In genomic region chr22:45553333-45554039, GRCh38 we compare ENCODE assay signal across 9 cellular contexts. TPM values are rescaled to one million over a fixed set of nuclear protein-coding genes. Genes with fewer than 3 reads are reported as not detected.
A peak's percentile ranks its signal among the peaks of the same experiment; 100 is the strongest.
DNase-seq lines count a peak whose midpoint lies in the region; ATAC-seq and TF ChIP-seq lines count a peak whose summit lies in the region.
"Had no signal": no experiment of that assay in that cellular context is flagged by ENCODE, and none has a peak within 500 bp of the region (broad histone marks: within the 10 kb centered on the region; RNA-seq: fewer than 3 reads in every experiment).

No MANE protein-coding gene starts in this region.

- H3K4me3 ChIP-seq in CD8-positive, alpha-beta memory T cell (ENCODE audit: low read length), result no peak overlapping the region
- H3K4me3 ChIP-seq in HUES48 (ENCODE audit: low read depth, low read length), result no peak overlapping the region
- peak overlapping the region; percentile 70 for H3K4me3 ChIP-seq in OCI-LY3 (ENCODE audit: low read length)
- no peak overlapping the region for H3K4me3 ChIP-seq in neuronal stem cell (ENCODE audit: low read length in 2 of 2)
- no peak overlapping the region for H3K4me3 ChIP-seq in thyroid gland (replicated peaks in 1 of 3)

- POLR2A ChIA-PET in CD8-positive, alpha-beta memory T cell (lab: Charles Lee), result no interaction called here

- no peak overlapping the region for H3K27ac ChIP-seq in CD8-positive, alpha-beta memory T cell (ENCODE audit: low read depth, low read length)
- H3K27ac ChIP-seq in HUES48 (ENCODE audit: low read depth, low read length), result peak overlapping the region; percentile 20
- H3K27ac ChIP-seq in OCI-LY3 (ENCODE audit: low read length), result no peak overlapping the region
- H3K27ac ChIP-seq in foreskin keratinocyte, result no peak overlapping the region
- no peak overlapping the region for H3K27ac ChIP-seq in neuronal stem cell (replicated peaks; ENCODE audit: low read length)
- peak overlapping the region; percentile 14 to 41 (median 33) for H3K27ac ChIP-seq in thyroid gland

- H3K36me3 Mint-ChIP-seq in CD8-positive, alpha-beta memory T cell, result no peaks in the 10 kb centered on the region

- H3K27me3 Mint-ChIP-seq in CD8-positive, alpha-beta memory T cell, result peaks cover 2 to 28% of the 10 kb centered on the region in 2 donors

- H4K20me1 ChIP-seq in OCI-LY3 (ENCODE audit: insufficient read depth, low read length), result no peaks in the 10 kb centered on the region

- no peaks in the 10 kb centered on the region for H3K79me2 ChIP-seq in OCI-LY3 (ENCODE audit: low read length)

- H3K79me1 ChIP-seq in neuronal stem cell (ENCODE audit: low read depth, low read length), result peaks cover 6% of the 10 kb centered on the region

- H4K91ac ChIP-seq in neuronal stem cell (ENCODE audit: low read depth, low read length, poor library complexity), result no peak overlapping the region

- H3K4me1 Mint-ChIP-seq in CD8-positive, alpha-beta memory T cell, result peaks cover 0 to 3% (median 0%) of the 10 kb centered on the region in 3 donors

- peak overlapping the region; percentile 47 for H3K14ac ChIP-seq in neuronal stem cell (ENCODE audit: low read length)

- H2AFZ ChIP-seq in OCI-LY3 (ENCODE audit: low read depth, low read length) (peak overlapping the region; percentile 85), neuronal stem cell (ENCODE audit: low read length) (no peak overlapping the region)

- H4K8ac ChIP-seq in neuronal stem cell (ENCODE audit: low read depth, low read length), result no peak overlapping the region

- no peaks in the 10 kb centered on the region for H3K36me3 ChIP-seq in CD8-positive, alpha-beta memory T cell (ENCODE audit: insufficient read depth, low read length)
- H3K36me3 ChIP-seq in HUES48 (ENCODE audit: control insufficient read depth, insufficient read depth, low read length) (peaks cover 54% of the 10 kb centered on the region), OCI-LY3 (replicated peaks; ENCODE audit: low read depth, low read length) (no peaks in the 10 kb centered on the region), neuronal stem cell (replicated peaks in 1 of 2; ENCODE audit: control insufficient read depth in 2 of 2, insufficient read depth in 2 of 2, low read length in 2 of 2) (peaks cover 35 to 67% of the 10 kb centered on the region in 2 donors), thyroid gland (no peaks in the 10 kb centered on the region)

- no peak overlapping the region for H2BK120ac ChIP-seq in neuronal stem cell (ENCODE audit: low read depth, low read length)

- H2BK12ac ChIP-seq in neuronal stem cell (ENCODE audit: low read length), result no peak overlapping the region

- no CpG with 5 or more reads among the region's 23 CpGs for WGBS in neuronal stem cell (ENCODE audit: extremely low coverage in 2 of 2, insufficient read length in 2 of 2, insufficient replicate concordance in 1 of 2), 2 donors
- 38% methylated on average over 21 to 23 of the region's 23 CpGs for WGBS in thyroid gland, 2 donors

- H3K4me1 ChIP-seq in CD8-positive, alpha-beta memory T cell (ENCODE audit: insufficient read depth, low read length), result no peaks in the 10 kb centered on the region
- H3K4me1 ChIP-seq in HUES48 (ENCODE audit: control insufficient read depth, insufficient read depth, low read length), result no peaks in the 10 kb centered on the region
- H3K4me1 ChIP-seq in OCI-LY3 (ENCODE audit: low read length), result peaks cover 5% of the 10 kb centered on the region; the same call in 1 of the 2 replicates
- peaks cover 12% of the 10 kb centered on the region for H3K4me1 ChIP-seq in foreskin keratinocyte
- peaks cover 13 to 29% of the 10 kb centered on the region in 2 donors for H3K4me1 ChIP-seq in neuronal stem cell (ENCODE audit: control insufficient read depth in 2 of 2, insufficient read depth in 1 of 2, low read depth in 1 of 2, low read length in 2 of 2)
- peaks cover 9 to 35% of the 10 kb centered on the region in 2 donors for H3K4me1 ChIP-seq in thyroid gland

- CTCF ChIA-PET in CD8-positive, alpha-beta memory T cell (lab: Charles Lee), result interaction anchor here (0.6 kb wide), 1 partner anchor 388 kb away, joined by 3 read pairs; no protein-coding TSS in a partner anchor

- H2AK5ac ChIP-seq in neuronal stem cell (ENCODE audit: low read depth, low read length), result peak overlapping the region; percentile 91

- no peaks in the 10 kb centered on the region for H3K27me3 ChIP-seq in CD8-positive, alpha-beta memory T cell (ENCODE audit: insufficient read depth, low read length, poor library complexity, severe bottlenecking)
- H3K27me3 ChIP-seq in HUES48 (ENCODE audit: control insufficient read depth, insufficient read depth, low read length) (no peaks in the 10 kb centered on the region), OCI-LY3 (ENCODE audit: low read depth, low read length) (no peaks in the 10 kb centered on the region), foreskin keratinocyte (no peaks in the 10 kb centered on the region), neuronal stem cell (ENCODE audit: control insufficient read depth in 3 of 3, insufficient read depth in 3 of 3, low read depth in 1 of 3, low read length in 3 of 3) (no peaks in the 10 kb centered on the region), thyroid gland (no peaks in the 10 kb centered on the region)

- no peak overlapping the region for H3K4me3 Mint-ChIP-seq in CD8-positive, alpha-beta memory T cell
- H3K4me3 Mint-ChIP-seq: T-helper 17 cell had no signal

- TF ChIP-seq CTCF in OCI-LY3 (IDR thresholded peaks at IDR 0.05; ENCODE audit: low read depth, low read length), result peak; percentile 97
- peak; percentile 98 for TF ChIP-seq CTCF in foreskin keratinocyte (conservative IDR thresholded peaks at IDR 0.05)
- peak; percentile 58 to 97 (median 91) for TF ChIP-seq CTCF in thyroid gland (IDR thresholded peaks at IDR 0.05)

- H2BK15ac ChIP-seq in neuronal stem cell (ENCODE audit: low read length), result peak overlapping the region; percentile 32

- H3K4me2 ChIP-seq in OCI-LY3 (ENCODE audit: low read length) (peak overlapping the region; percentile 64), neuronal stem cell (ENCODE audit: insufficient read depth, low read length, poor library complexity, severe bottlenecking) (no peak overlapping the region)

- H2BK5ac ChIP-seq in neuronal stem cell (ENCODE audit: low read length), result no peak overlapping the region

- H3K18ac ChIP-seq in neuronal stem cell (ENCODE audit: low read length), result peak overlapping the region; percentile 85

- H3K9me3 Mint-ChIP-seq in CD8-positive, alpha-beta memory T cell, result no peaks in the 10 kb centered on the region

- no peak overlapping the region for H3K23ac ChIP-seq in neuronal stem cell (ENCODE audit: low read depth, low read length, poor library complexity)

- intact Hi-C loops in thyroid gland (cut with DNase I), result loop anchor here (2.0 to 5.0 kb wide), 3 partner anchors 111 to 451 kb away; no protein-coding TSS in a partner anchor

- H3K4ac ChIP-seq in neuronal stem cell (ENCODE audit: low read length), result no peak overlapping the region

- ATAC-seq in foreskin keratinocyte (peak; percentile 45), GM18909 (IDR thresholded peaks at IDR 0.05; ENCODE audit: poor library complexity, unreplicated experiment) (no peak)
- ATAC-seq: T-helper 17 cell had no signal

- no peak for TF ChIP-seq POLR2A in thyroid gland (IDR thresholded peaks at IDR 0.05)

- H3K9me3 ChIP-seq in CD8-positive, alpha-beta memory T cell (ENCODE audit: low read length), result no peaks in the 10 kb centered on the region
- no peaks in the 10 kb centered on the region for H3K9me3 ChIP-seq in HUES48 (ENCODE audit: control insufficient read depth, insufficient read depth, low read length)
- no peaks in the 10 kb centered on the region for H3K9me3 ChIP-seq in OCI-LY3 (ENCODE audit: insufficient read depth, low read length)
- H3K9me3 ChIP-seq in neuronal stem cell (replicated peaks in 1 of 2; ENCODE audit: control insufficient read depth in 2 of 2, insufficient read depth in 1 of 2, low read depth in 1 of 2, low read length in 2 of 2), result peaks cover 0 to 10% of the 10 kb centered on the region in 2 donors
- H3K9me3 ChIP-seq in thyroid gland, result no peaks in the 10 kb centered on the region

- peak; percentile 11 to 53 (median 25) for DNase-seq in CD8-positive, alpha-beta memory T cell
- DNase-seq in activated gamma-delta T cell treated with anti-CD3 and anti-CD28 coated beads, Interleukin-2, amount 50 U/mL, for 16 hours (ENCODE audit: low read depth), result peak; percentile 5
- DNase-seq in foreskin keratinocyte (peak in 1 of 2 donors; percentile 71), neuronal stem cell (ENCODE audit: low spot score) (peak; percentile 83), thyroid gland (peak; percentile 76 to 79)

- H3K9ac ChIP-seq in HUES48 (ENCODE audit: low read depth, low read length) (no peak overlapping the region), OCI-LY3 (ENCODE audit: low read length) (peak overlapping the region; percentile 37; the same call in 1 of the 2 replicates), neuronal stem cell (ENCODE audit: low read depth, low read length, poor library complexity) (peak overlapping the region; percentile 45)

- no peak overlapping the region for H3K27ac Mint-ChIP-seq in CD8-positive, alpha-beta memory T cell
- H3K27ac Mint-ChIP-seq: T-helper 17 cell had no signal

RNA-seq across cellular contexts. Expression of gene FBLN1, which starts 50.8 kb away (rescaled TPM):
- not detected for total RNA-seq in CD8-positive, alpha-beta memory T cell
- polyA plus RNA-seq in CD8-positive, alpha-beta memory T cell, result not detected
- 31.9 and 44.6 TPM in 2 replicates for total RNA-seq in foreskin keratinocyte
- polyA plus RNA-seq in foreskin keratinocyte, result 41.0 and 59.2 TPM in 2 replicates
- polyA plus RNA-seq in neuronal stem cell (2013, experiment 1 of 2), result 160 TPM
- 157 TPM for polyA plus RNA-seq in neuronal stem cell (2013, experiment 2 of 2)
- total RNA-seq in thyroid gland, result 100 to 1,000 TPM in 3 of 4 donors, 10 to 100 TPM in 1; 52.3 to 199 (median 163) TPM

Comparison
In these comparisons a context has a peak if more than half of its experiments do, and no peak if none do; other contexts are left out.
1. H3K27ac ChIP-seq: peak in HUES48 (single experiment) and thyroid gland (3 of 3); none in CD8-positive, alpha-beta memory T cell (single experiment), OCI-LY3 (single experiment), foreskin keratinocyte (single experiment) and neuronal stem cell (single experiment).
2. RNA of gene FBLN1, which starts 50.8 kb away (total RNA-seq): 52.3 to 199 TPM in thyroid gland and 31.9 to 44.6 TPM in foreskin keratinocyte; not detected in CD8-positive, alpha-beta memory T cell; every median in the first group is over 10 times any median in the second.
3. Peak in every context shown above with its lines, with median percentiles within 50 percentile points of each other: CTCF ChIP-seq.